In genomic region chr17:49515196-49515770, GRCh38 we compare ENCODE assay signal across 8 cellular contexts. TPM values are rescaled to one million over a fixed set of nuclear protein-coding genes. Genes with fewer than 3 reads are reported as not detected.
DNase-seq lines count a peak whose midpoint lies in the region; ATAC-seq, FAIRE-seq and TF ChIP-seq lines count a peak whose summit lies in the region.

No MANE protein-coding gene starts in this region.

- no peaks in the 10 kb centered on the region for H4K20me1 ChIP-seq in Karpas-422 (ENCODE audit: insufficient read depth, low read depth, low read length)

- ATAC-seq in GM21381 (IDR thresholded peaks at IDR 0.05; ENCODE audit: unreplicated experiment) (peak; percentile 90), pancreas (peak; percentile 94 to 98 (median 96))

- H2AFZ ChIP-seq in Karpas-422 (ENCODE audit: low read length): no peak overlapping the region

- H3K4me2 ChIP-seq in Karpas-422 (ENCODE audit: low read depth, low read length, poor library complexity, severe bottlenecking): no peak overlapping the region

- WGBS in pancreas, 2 donors: 6 to 8% methylated on average over 8 of the region's 8 CpGs

- H3K27ac ChIP-seq in pancreas: peak overlapping the region; percentile 50 to 77 (median 68)
- no peak overlapping the region for H3K27ac ChIP-seq in Karpas-422 (ENCODE audit: low read length)

- DNase-seq in Caco-2 (peak; percentile 62 to 63), HS-5 (ENCODE audit: low read depth) (peak; percentile 71), glomerular visceral epithelial cell (ENCODE audit: extremely low spot score) (peak; percentile 99), pancreas (peak; percentile 80 to 94 (median 87)), Karpas-422 (no peak)
- no peak for DNase-seq in activated CD4-positive, alpha-beta T cell treated with anti-CD3 and anti-CD28 coated beads, Interleukin-2, amount 50 U/mL, for 4 hours

- peak; percentile 71 for FAIRE-seq in pancreas (lab: Jason Lieb, UNC)

- no peak overlapping the region for H3K9ac ChIP-seq in Karpas-422 (ENCODE audit: low read length)

- H3K27me3 ChIP-seq in Caco-2 (replicated peaks; ENCODE audit: control insufficient read depth, insufficient read depth, low read length) (no peaks in the 10 kb centered on the region), pancreas (no peaks in the 10 kb centered on the region), Karpas-422 (ENCODE audit: low read length) (no peaks in the 10 kb centered on the region)

- BruUV-seq in Caco-2 (replicated peaks; lab: Mats Ljungman, UMichigan): no TSS peak

- no peaks in the 10 kb centered on the region for H3K9me2 ChIP-seq in Karpas-422 (replicated peaks; ENCODE audit: insufficient read depth, low read length)

- peak overlapping the region; percentile 5 for H3K27ac Mint-ChIP-seq in Caco-2 (ENCODE audit: unreplicated experiment)

- TF ChIP-seq CTCF in Caco-2 (IDR thresholded peaks at IDR 0.05; ENCODE audit: insufficient read depth in 1 of 2, low read depth in 1 of 2, low read length in 1 of 2, severe bottlenecking in 1 of 2, unreplicated experiment in 1 of 2) (no peak), WI38 (IDR thresholded peaks at IDR 0.05; ENCODE audit: low read depth, low read length) (0 out of 2 replicates have a peak, but pooled peaks have one; percentile 11), pancreas (IDR thresholded peaks at IDR 0.05) (no peak)

- POLR2A ChIA-PET in Caco-2 (lab: Charles Lee): no interaction called here

- H3K4me1 ChIP-seq in Caco-2 (no peaks in the 10 kb centered on the region), pancreas (peaks cover 5 to 11% (median 6%) of the 10 kb centered on the region in 3 donors), Karpas-422 (ENCODE audit: low read length) (no peaks in the 10 kb centered on the region)

- peaks cover 8% of the 10 kb centered on the region for H3K27me3 Mint-ChIP-seq in Caco-2 (ENCODE audit: insufficient read depth, unreplicated experiment)

- H3K79me2 ChIP-seq in Karpas-422 (ENCODE audit: low read length): no peaks in the 10 kb centered on the region

- H3K9me3 ChIP-seq in Caco-2 (no peaks in the 10 kb centered on the region), pancreas (no peaks in the 10 kb centered on the region), Karpas-422 (ENCODE audit: low read length) (no peaks in the 10 kb centered on the region)

- H3K9me3 Mint-ChIP-seq in Caco-2 (ENCODE audit: unreplicated experiment): no peaks in the 10 kb centered on the region

- H3K36me3 Mint-ChIP-seq in Caco-2 (ENCODE audit: insufficient read depth, unreplicated experiment): no peaks in the 10 kb centered on the region

- CTCF ChIA-PET in Caco-2 (lab: Charles Lee): interaction anchor here (0.5 to 3.7 kb wide), 9 partner anchors 12 to 239 kb away, joined by 3 to 30 read pairs (median 5); no protein-coding TSS in a partner anchor

- no peak overlapping the region for H3K4me3 Mint-ChIP-seq in Caco-2 (ENCODE audit: unreplicated experiment)

- intact Hi-C loops in Caco-2 (cut with micrococcal nuclease; ENCODE audit: unreplicated experiment): no loop called here
- intact Hi-C loops in pancreas (cut with DNase I): no loop called here

- H3K36me3 ChIP-seq in Caco-2 (ENCODE audit: control insufficient read depth, insufficient read depth, low read length) (no peaks in the 10 kb centered on the region), pancreas (no peaks in the 10 kb centered on the region), Karpas-422 (ENCODE audit: insufficient read depth, low read length) (no peaks in the 10 kb centered on the region)

- peaks cover 20% of the 10 kb centered on the region for H3K4me1 Mint-ChIP-seq in Caco-2 (ENCODE audit: low read depth, unreplicated experiment)

- H3K4me3 ChIP-seq in Caco-2 (ENCODE audit: low read depth, low read length) (no peak overlapping the region), WI38 (ENCODE audit: low read depth, low read length) (0 out of 2 replicates have a peak overlapping the region, but pooled peaks have one; percentile 8), pancreas (no peak overlapping the region), Karpas-422 (ENCODE audit: low read length) (no peak overlapping the region)

RNA-seq across cellular contexts. Expression of gene NGFR, which starts 20.2 kb away (rescaled TPM):
- 1.6 and 1.7 TPM in 2 replicates for total RNA-seq in Caco-2 (2022)
- total RNA-seq in pancreas: 10 to 100 TPM in 1 of 6 donors, 1 to 10 TPM in 5; 1.1 to 19.0 (median 4.7) TPM
- 1 to 10 TPM; 2.7 to 6.6 TPM for polyA plus RNA-seq in pancreas
- 0.07 TPM in 1 of 2 replicates, not detected in the other for total RNA-seq in Karpas-422 (2014; rRNA removed; shearing (Covaris generic); ENCODE audit: low replicate concordance)

Comparison
In these comparisons a context has a peak if more than half of its experiments do, and no peak if none do; other contexts are left out.
1. DNase-seq: peak in Caco-2 (2 of 2), HS-5 (single experiment), glomerular visceral epithelial cell (single experiment) and pancreas (6 of 6); none in activated CD4-positive, alpha-beta T cell treated with anti-CD3 and anti-CD28 coated beads, Interleukin-2, amount 50 U/mL, for 4 hours (0 of 2) and Karpas-422 (single experiment).